9 cellular contexts compared by ENCODE assay signal in the genomic region with DNA sequence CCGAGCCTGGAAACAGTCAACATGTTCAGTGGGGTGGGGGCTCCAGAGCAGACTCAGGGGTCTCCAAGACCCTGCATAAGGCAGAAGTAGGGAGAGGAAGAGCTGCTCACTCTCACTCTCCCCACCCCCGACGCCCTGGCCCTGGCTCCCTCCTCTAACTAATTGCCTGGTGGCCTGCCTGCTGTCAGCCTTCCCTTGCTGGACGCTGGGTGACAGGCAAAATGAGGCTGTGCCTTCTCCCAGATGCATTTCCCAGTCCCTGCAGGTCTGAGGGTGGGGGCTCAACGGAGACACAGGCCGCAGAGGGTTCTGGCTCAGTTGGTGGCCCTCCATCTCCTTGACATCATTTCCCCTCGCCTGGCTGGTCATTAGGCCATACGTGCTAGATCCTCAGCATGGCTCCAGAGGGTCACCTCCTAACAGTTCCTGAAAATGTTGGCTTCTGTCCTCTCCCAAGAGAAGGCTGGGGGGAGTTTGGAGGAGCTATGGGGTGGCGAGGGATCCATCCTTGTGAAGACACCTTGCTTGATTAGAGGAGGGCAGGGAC. TPM values are rescaled to one million over a fixed set of nuclear protein-coding genes. Genes with fewer than 3 reads are reported as not detected.
DNase-seq lines count a peak whose midpoint lies in the region; FAIRE-seq and TF ChIP-seq lines count a peak whose summit lies in the region.
"Had no signal": no experiment of that assay in that cellular context is flagged by ENCODE, and none has a peak within 500 bp of the region (broad histone marks: within the 10 kb centered on the region; RNA-seq: fewer than 3 reads in every experiment).

No MANE protein-coding gene starts in this region.

- H3K36me3 Mint-ChIP-seq in CD4-positive, alpha-beta memory T cell, result peaks cover 15 to 59% of the 10 kb centered on the region in 2 donors
- no peaks in the 10 kb centered on the region for H3K36me3 Mint-ChIP-seq in nephron (ENCODE audit: low read depth)

- FAIRE-seq in RCC 7860 (lab: Jason Lieb, UNC), result no peak

- peaks cover 64% of the 10 kb centered on the region for H3K4me1 ChIP-seq in CD4-positive, alpha-beta memory T cell (ENCODE audit: insufficient read depth, low read length)
- peaks cover 66% of the 10 kb centered on the region for H3K4me1 ChIP-seq in KMS-11 (ENCODE audit: low read depth, poor library complexity, severe bottlenecking)

- H3K9me3 ChIP-seq in CD4-positive, alpha-beta memory T cell (ENCODE audit: control insufficient read depth in 1 of 2, low read length in 2 of 2), result no peaks in the 10 kb centered on the region

- peaks cover 29 to 80% (median 47%) of the 10 kb centered on the region in 4 donors for H3K4me1 Mint-ChIP-seq in CD4-positive, alpha-beta memory T cell
- H3K4me1 Mint-ChIP-seq in nephron, result peaks cover 21% of the 10 kb centered on the region

- H3K27me3 Mint-ChIP-seq in CD4-positive, alpha-beta memory T cell, result no peaks in the 10 kb centered on the region
- peaks cover 79% of the 10 kb centered on the region for H3K27me3 Mint-ChIP-seq in nephron (ENCODE audit: low read depth)

- intact Hi-C loops in CD4-positive, alpha-beta memory T cell (cut with micrococcal nuclease), result no loop called here
- intact Hi-C loops in dorsolateral prefrontal cortex (cut with DNase I), result no loop called here

- DNase-seq in CD4-positive, alpha-beta memory T cell, result no peak
- DNase-seq in dorsolateral prefrontal cortex (no peak), NCI-H2107 treated with DMSO at 0.1 percent for 48 hours (lab: John Stamatoyannopoulos, UW; ENCODE audit: unreplicated experiment) (no peak), SKM-1 treated with dmso at 0.1 percent for 144 hours (lab: John Stamatoyannopoulos, UW; ENCODE audit: unreplicated experiment) (no peak), RCC 7860 (ENCODE audit: low spot score) (no peak), DMS 273 treated with DMSO at 0.1 percent for 48 hours (lab: John Stamatoyannopoulos, UW) (no peak)
- DNase-seq: SHP77 treated with DMSO at 0.1 percent for 48 hours had no signal

- no peaks in the 10 kb centered on the region for H3K9me3 Mint-ChIP-seq in CD4-positive, alpha-beta memory T cell
- no peaks in the 10 kb centered on the region for H3K9me3 Mint-ChIP-seq in nephron

- peak overlapping the region; percentile 100 for H3K4me2 ChIP-seq in KMS-11

- no peaks in the 10 kb centered on the region for H4K20me1 ChIP-seq in KMS-11 (ENCODE audit: insufficient read depth)

- peak overlapping the region; percentile 99 to 100 (median 100) for H3K27ac Mint-ChIP-seq in CD4-positive, alpha-beta memory T cell
- no peak overlapping the region for H3K27ac Mint-ChIP-seq in nephron

- no peak for TF ChIP-seq CTCF in KMS-11 (conservative IDR thresholded peaks at IDR 0.05; ENCODE audit: low read depth, low read length)
- TF ChIP-seq CTCF in dorsolateral prefrontal cortex (IDR thresholded peaks at IDR 0.05 in 54 of 56, conservative IDR thresholded peaks at IDR 0.05 in 2 of 56; ENCODE audit: low read depth in 1 of 56, partially characterized antibody in 56 of 56), result no peak
- no peak for TF ChIP-seq CTCF in nephron (IDR thresholded peaks at IDR 0.05; ENCODE audit: unreplicated experiment in 3 of 3)

- H3K36me3 ChIP-seq in CD4-positive, alpha-beta memory T cell (ENCODE audit: insufficient read depth, low read length), result peaks cover 5% of the 10 kb centered on the region
- no peaks in the 10 kb centered on the region for H3K36me3 ChIP-seq in KMS-11 (ENCODE audit: insufficient read depth)

- POLR2A ChIA-PET in CD4-positive, alpha-beta memory T cell (lab: Charles Lee; ENCODE audit: partially characterized antibody), result interaction anchor here (1.2 to 24.4 kb wide), 7 partner anchors 19 to 324 kb away, joined by 3 to 1143 read pairs (median 21); a partner anchor contains a TSS

- H3K4me3 Mint-ChIP-seq in CD4-positive, alpha-beta memory T cell, result peak overlapping the region; percentile 96 to 100 (median 99)
- peak overlapping the region; percentile 75 to 83 (median 81) for H3K4me3 Mint-ChIP-seq in nephron

- peak overlapping the region; percentile 43 to 74 for H3K4me3 ChIP-seq in CD4-positive, alpha-beta memory T cell (ENCODE audit: low read length in 2 of 2)
- H3K4me3 ChIP-seq in KMS-11 (IDR thresholded peaks at IDR 0.05; ENCODE audit: insufficient read depth, low read depth, low read length), result no peak overlapping the region
- H3K4me3 ChIP-seq in dorsolateral prefrontal cortex, result peak overlapping the region in 48 of 59 donors; percentile 5 to 77 (median 63)

- CTCF ChIA-PET in CD4-positive, alpha-beta memory T cell (lab: Charles Lee; ENCODE audit: partially characterized antibody), result interaction anchor here (0.5 to 10.3 kb wide), 4 partner anchors 10 to 88 kb away, joined by 3 to 449 read pairs (median 3); a partner anchor contains a TSS

- H2AFZ ChIP-seq in KMS-11 (ENCODE audit: low read depth), result no peak overlapping the region

- H3K79me2 ChIP-seq in KMS-11 (ENCODE audit: insufficient read depth, low read depth), result peaks cover 76% of the 10 kb centered on the region

- peak overlapping the region; percentile 97 for H3K27ac ChIP-seq in CD4-positive, alpha-beta memory T cell (ENCODE audit: low read depth, low read length)
- H3K27ac ChIP-seq in KMS-11 (peak overlapping the region; percentile 97), dorsolateral prefrontal cortex (peak overlapping the region in 32 of 59 donors; percentile 4 to 81 (median 50))

- peak overlapping the region; percentile 83 for H3K9ac ChIP-seq in KMS-11

- H3K27me3 ChIP-seq in CD4-positive, alpha-beta memory T cell (ENCODE audit: insufficient read depth, low read length), result no peaks in the 10 kb centered on the region
- H3K27me3 ChIP-seq in KMS-11 (ENCODE audit: insufficient read depth, low read depth) (no peaks in the 10 kb centered on the region), dorsolateral prefrontal cortex (peaks cover 0 to 26% (median 0%) of the 10 kb centered on the region in 45 donors)

RNA-seq across cellular contexts. Expression of a gene that starts 1.4 kb away (rescaled TPM):
- 100 to 1,000 TPM; 403 to 405 TPM for total RNA-seq in CD4-positive, alpha-beta memory T cell
- polyA plus RNA-seq in CD4-positive, alpha-beta memory T cell, result 10 to 100 TPM in 1 of 2 donors, 1 to 10 TPM in 1; 8.1 to 64.4 TPM
- total RNA-seq in dorsolateral prefrontal cortex, result 10 to 100 TPM; 19.3 to 53.5 (median 36.5) TPM

RNA-seq across cellular contexts. Expression of a gene that starts 38.8 kb away (rescaled TPM):
- under 1 TPM; 0.22 to 0.41 TPM for total RNA-seq in CD4-positive, alpha-beta memory T cell
- under 1 TPM; 0.25 to 0.49 TPM for polyA plus RNA-seq in CD4-positive, alpha-beta memory T cell
- under 1 TPM in 9 of 120 experiments, not detected in 111; 0.26 to 0.63 (median 0.35) TPM for total RNA-seq in dorsolateral prefrontal cortex

Comparison
In these comparisons a context has a peak if more than half of its experiments do, and no peak if none do; other contexts are left out.
1. H3K27ac Mint-ChIP-seq: peak in CD4-positive, alpha-beta memory T cell (7 of 7); none in nephron (0 of 3).
2. RNA of a gene that starts 1.4 kb away (total RNA-seq): 403 to 405 TPM in CD4-positive, alpha-beta memory T cell; 19.3 to 53.5 TPM in dorsolateral prefrontal cortex; every median in the first group is over 4 times any median in the second.
3. Peak in every context shown above with its lines, with median percentiles within 50 percentile points of each other: H3K27ac ChIP-seq.